In the genomic region with DNA sequence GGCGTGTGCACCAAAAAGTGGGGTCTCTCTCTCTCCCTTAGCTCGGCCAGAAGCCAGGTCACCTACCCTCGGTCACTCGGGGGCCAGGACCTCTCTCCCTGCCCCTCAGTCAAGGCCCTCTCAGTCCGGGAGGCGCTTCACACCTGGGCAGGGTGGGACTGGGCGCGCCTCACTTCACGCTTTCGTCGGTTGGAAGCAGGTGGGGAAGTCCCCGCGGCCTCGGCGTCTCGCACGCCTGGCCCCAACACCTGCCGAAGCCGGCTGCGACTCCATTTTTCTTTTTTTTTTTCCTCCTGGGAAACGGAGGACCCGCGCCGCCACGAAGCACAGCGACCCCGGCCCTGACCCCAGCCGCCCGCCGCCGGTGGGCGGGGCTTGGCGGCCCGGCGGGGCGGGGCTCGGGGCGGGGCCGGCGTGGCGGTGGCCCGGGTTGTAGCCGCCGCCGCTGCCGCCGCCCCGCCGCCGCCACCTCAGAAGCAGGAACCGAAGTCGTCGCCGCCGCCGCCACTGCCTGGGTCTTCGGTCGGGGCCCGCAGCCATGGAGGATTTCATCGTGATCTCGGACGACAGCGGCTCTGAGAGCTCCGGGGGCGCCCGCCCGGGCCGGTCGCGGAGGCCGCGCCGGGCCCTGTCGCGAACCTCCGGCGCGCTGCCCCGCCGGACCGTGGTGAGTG, we compare ENCODE assay signal across 8 cellular contexts. TPM values are rescaled to one million over a fixed set of nuclear protein-coding genes. Genes with fewer than 3 reads are reported as not detected.
DNase-seq lines count a peak whose midpoint lies in the region; ATAC-seq and TF ChIP-seq lines count a peak whose summit lies in the region.
"Not testable (repeated sequence)": the region's sequence is repeated elsewhere in the genome, so short reads cannot be mapped to it uniquely, and the experiment has no call there.

A gene (plus strand): TSS at position 454 of the 674 bp plus-strand sequence. CDS start 85 bp downstream, at position 539.

- not testable (repeated sequence) for H3K9ac ChIP-seq in smooth muscle cell (ENCODE audit: low read depth)

- not testable (repeated sequence) for H3F3A ChIP-seq in smooth muscle cell (ENCODE audit: low read depth)

- not testable (repeated sequence) for BruUV-seq in A673 (replicated peaks; lab: Mats Ljungman, UMichigan)

- peak; percentile 65 for ATAC-seq in GM18867 (IDR thresholded peaks at IDR 0.05; ENCODE audit: unreplicated experiment)
- ATAC-seq in HG02840 (IDR thresholded peaks at IDR 0.05; ENCODE audit: low FRiP score, unreplicated experiment): peak; percentile 68

- DNase-seq in A673 (ENCODE audit: low spot score) (peak; percentile 25), NCI-H1417 (lab: John Stamatoyannopoulos, UW) (peak; percentile 34 to 42 (median 35)), islet precursor cell (peak; percentile 59)
- peak; percentile 47 for DNase-seq in activated CD4-positive, alpha-beta T cell treated with anti-CD3 and anti-CD28 coated beads, Interleukin-2, amount 10 ng/mL, durations not matched to agents 7 days and 5 days
- DNase-seq in central memory CD4-positive, alpha-beta T cell: peak; percentile 68
- not testable (repeated sequence) for DNase-seq in smooth muscle cell (lab: John Stamatoyannopoulos, UW; ENCODE audit: unreplicated experiment)

- not testable (repeated sequence) for TF ChIP-seq CTCF in A673 (conservative IDR thresholded peaks at IDR 0.05; ENCODE audit: low read depth, low read length); smooth muscle cell (IDR thresholded peaks at IDR 0.05; ENCODE audit: borderline replicate concordance, insufficient read depth, poor library complexity, severe bottlenecking)

- H3K4me3 ChIP-seq in A673 (ENCODE audit: low read depth, low read length, poor library complexity, severe bottlenecking) (peak within 1 kb of the TSS; percentile 35), smooth muscle cell (peak within 1 kb of the TSS; percentile 44)

- H3K27me3 Mint-ChIP-seq in activated CD4-positive, alpha-beta T cell treated with anti-CD3 and anti-CD28 coated beads, Interleukin-2, amount 10 ng/mL, durations not matched to agents 7 days and 5 days: not testable (repeated sequence)

- H3K79me2 ChIP-seq in smooth muscle cell (ENCODE audit: low read depth): not testable (repeated sequence)

- H2AFZ ChIP-seq in smooth muscle cell (ENCODE audit: low read depth): not testable (repeated sequence)

- H3K4me2 ChIP-seq in smooth muscle cell: peak within 1 kb of the TSS; percentile 17

- CTCF ChIA-PET in A673 (lab: Charles Lee); activated CD4-positive, alpha-beta T cell treated with anti-CD3 and anti-CD28 coated beads, Interleukin-2, amount 10 ng/mL, durations not matched to agents 7 days and 5 days (lab: Charles Lee): not testable (repeated sequence)

- not testable (repeated sequence) for H3K36me3 ChIP-seq in A673 (ENCODE audit: insufficient read depth, low read length, poor library complexity, severe bottlenecking); smooth muscle cell (ENCODE audit: low read depth)

- not testable (repeated sequence) for H3K27ac ChIP-seq in A673 (ENCODE audit: low read depth, low read length, poor library complexity, severe bottlenecking); smooth muscle cell (ENCODE audit: low read depth)

- WGBS in smooth muscle cell (ENCODE audit: low lambda C conversion rate): 22% methylated on average over 39 of the region's 81 CpGs

- not testable (repeated sequence) for H3K9me3 ChIP-seq in A673 (ENCODE audit: low read depth, low read length, poor library complexity, severe bottlenecking); smooth muscle cell (replicated peaks; ENCODE audit: low read depth)

- peak within 1 kb of the TSS; percentile 70 for H3K4me3 Mint-ChIP-seq in activated CD4-positive, alpha-beta T cell treated with anti-CD3 and anti-CD28 coated beads, Interleukin-2, amount 10 ng/mL, durations not matched to agents 7 days and 5 days

- peak within 1 kb of the TSS; percentile 84 for H3K27ac Mint-ChIP-seq in activated CD4-positive, alpha-beta T cell treated with anti-CD3 and anti-CD28 coated beads, Interleukin-2, amount 10 ng/mL, durations not matched to agents 7 days and 5 days

- not testable (repeated sequence) for H3K27me3 ChIP-seq in A673 (replicated peaks; ENCODE audit: insufficient read depth, low read depth, low read length, poor library complexity); smooth muscle cell (ENCODE audit: low read depth)

- H3K36me3 Mint-ChIP-seq in activated CD4-positive, alpha-beta T cell treated with anti-CD3 and anti-CD28 coated beads, Interleukin-2, amount 10 ng/mL, durations not matched to agents 7 days and 5 days (ENCODE audit: low read depth): not testable (repeated sequence)

- intact Hi-C loops in A673 (cut with micrococcal nuclease; ENCODE audit: unreplicated experiment): not testable (repeated sequence)

- not testable (repeated sequence) for H3K9me3 Mint-ChIP-seq in activated CD4-positive, alpha-beta T cell treated with anti-CD3 and anti-CD28 coated beads, Interleukin-2, amount 10 ng/mL, durations not matched to agents 7 days and 5 days

- not testable (repeated sequence) for H3K4me1 Mint-ChIP-seq in activated CD4-positive, alpha-beta T cell treated with anti-CD3 and anti-CD28 coated beads, Interleukin-2, amount 10 ng/mL, durations not matched to agents 7 days and 5 days

- not testable (repeated sequence) for H3K4me1 ChIP-seq in A673 (ENCODE audit: insufficient read depth, low read length, poor library complexity, severe bottlenecking); smooth muscle cell (ENCODE audit: low read depth)

- POLR2A ChIA-PET in A673 (lab: Charles Lee; ENCODE audit: low non-redundant PET); activated CD4-positive, alpha-beta T cell treated with anti-CD3 and anti-CD28 coated beads, Interleukin-2, amount 10 ng/mL, durations not matched to agents 7 days and 5 days (lab: Charles Lee): not testable (repeated sequence)

- H4K20me1 ChIP-seq in smooth muscle cell (ENCODE audit: low read depth): not testable (repeated sequence)

RNA-seq across cellular contexts. Expression of the gene that starts here (rescaled TPM):
- total RNA-seq in A673 (2021): 26.6 and 31.1 TPM in 2 replicates
- 10 to 100 TPM; 29.9 to 30.2 TPM for total RNA-seq in activated CD4-positive, alpha-beta T cell treated with anti-CD3 and anti-CD28 coated beads, Interleukin-2, amount 10 ng/mL, durations not matched to agents 7 days and 5 days
- total RNA-seq in smooth muscle cell: 11.6 and 16.3 TPM in 2 replicates
- 12.9 and 15.3 TPM in 2 replicates for polyA plus RNA-seq in smooth muscle cell
